21 cellular contexts compared by ENCODE assay signal in the genomic region with DNA sequence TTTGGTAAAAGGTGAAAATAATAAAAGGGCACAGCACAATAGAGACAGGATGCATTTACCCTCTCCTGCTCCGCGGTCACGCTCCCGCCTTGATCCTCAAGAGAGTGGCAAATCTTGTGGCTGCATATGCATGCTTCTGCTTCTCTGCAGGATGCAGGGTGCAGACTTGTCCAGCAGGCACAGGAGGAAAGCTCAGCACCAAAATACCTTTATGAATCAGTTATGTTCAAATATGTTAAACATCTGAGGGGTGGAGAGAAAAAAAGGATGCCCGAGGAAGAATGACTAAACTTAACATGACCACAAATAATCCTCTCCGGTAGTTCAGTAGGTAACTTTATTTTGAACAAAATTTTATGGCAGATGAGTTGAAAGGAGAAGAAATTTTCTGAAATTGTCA.
DNase-seq lines count a peak whose midpoint lies in the region; ATAC-seq, FAIRE-seq and TF ChIP-seq lines count a peak whose summit lies in the region.
"Had no signal": no experiment of that assay in that cellular context is flagged by ENCODE, and none has a peak within 500 bp of the region (broad histone marks: within the 10 kb centered on the region; RNA-seq: fewer than 3 reads in every experiment).

No MANE protein-coding gene starts in this region.

- no peak overlapping the region for H3K4me3 ChIP-seq in choroid plexus epithelial cell (ENCODE audit: low read depth, low read length)
- H3K4me3 ChIP-seq in retinal pigment epithelial cell (ENCODE audit: low read length): no peak overlapping the region
- H3K4me3 ChIP-seq in gastroesophageal sphincter: no peak overlapping the region
- H3K4me3 ChIP-seq: BLaER1, SK-N-MC, smooth muscle cell had no signal

- no peak for TF ChIP-seq EP300 in gastroesophageal sphincter (IDR thresholded peaks at IDR 0.05)

- DNase-seq in H54 (ENCODE audit: insufficient read length, low spot score) (peak; percentile 27), M059J (ENCODE audit: low read depth) (peak; percentile 81), choroid plexus epithelial cell (ENCODE audit: low read depth) (peak; percentile 52), retinal pigment epithelial cell (ENCODE audit: low read depth) (peak; percentile 12), HuH-7 (ENCODE audit: low spot score) (no peak)
- DNase-seq: activated CD4-positive, alpha-beta T cell treated with anti-CD3 and anti-CD28 coated beads for 1 hour; cerebellar nuclear complex; effector CD8-positive, alpha-beta T cell; KBM-7; kidney; mesenchymal stem cell; naive thymus-derived CD8-positive, alpha-beta T cell; NCI-H1105 treated with DMSO at 0.1 percent for 48 hours; NCI-H2107; stimulated activated CD4-positive, alpha-beta T cell treated with anti-CD3 and anti-CD28 coated beads, Interleukin-4, amount 100 ng/mL, for 4 hours; T-helper 9 cell had no signal

- H3K27me3 ChIP-seq in gastroesophageal sphincter: no peaks in the 10 kb centered on the region
- H3K27me3 ChIP-seq: BLaER1 had no signal

- no peaks in the 10 kb centered on the region for H3K4me1 ChIP-seq in gastroesophageal sphincter

- ATAC-seq in HG03196 (IDR thresholded peaks at IDR 0.05; ENCODE audit: unreplicated experiment) (no peak), gastroesophageal sphincter (no peak)
- ATAC-seq: naive thymus-derived CD8-positive, alpha-beta T cell had no signal

- TF ChIP-seq POLR2A in H54 (IDR thresholded peaks at IDR 0.05; ENCODE audit: low read depth, low read length) (no peak), gastroesophageal sphincter (IDR thresholded peaks at IDR 0.05) (no peak)

- peaks cover 0 to 39% of the 10 kb centered on the region in 2 donors for H3K36me3 ChIP-seq in gastroesophageal sphincter

- H3K27ac ChIP-seq in gastroesophageal sphincter: no peak overlapping the region
- H3K27ac ChIP-seq: BLaER1, SK-N-MC had no signal

- WGBS in gastroesophageal sphincter (ENCODE audit: low coverage in 1 of 2), 2 donors: 71 to 92% methylated on average over 4 to 6 of the region's 6 CpGs

- FAIRE-seq in H54 (lab: Jason Lieb, UNC): peak; percentile 58
- FAIRE-seq: kidney had no signal

- peak; percentile 31 for TF ChIP-seq CTCF in choroid plexus epithelial cell (conservative IDR thresholded peaks at IDR 0.05; ENCODE audit: low read depth, low read length)
- TF ChIP-seq CTCF in retinal pigment epithelial cell (conservative IDR thresholded peaks at IDR 0.05; ENCODE audit: low read depth, low read length): no peak
- TF ChIP-seq CTCF in gastroesophageal sphincter (IDR thresholded peaks at IDR 0.05): no peak

- no peaks in the 10 kb centered on the region for H3K9me3 ChIP-seq in gastroesophageal sphincter
